Comparison of ENCODE assay signal across 28 cellular contexts in the genomic region with DNA sequence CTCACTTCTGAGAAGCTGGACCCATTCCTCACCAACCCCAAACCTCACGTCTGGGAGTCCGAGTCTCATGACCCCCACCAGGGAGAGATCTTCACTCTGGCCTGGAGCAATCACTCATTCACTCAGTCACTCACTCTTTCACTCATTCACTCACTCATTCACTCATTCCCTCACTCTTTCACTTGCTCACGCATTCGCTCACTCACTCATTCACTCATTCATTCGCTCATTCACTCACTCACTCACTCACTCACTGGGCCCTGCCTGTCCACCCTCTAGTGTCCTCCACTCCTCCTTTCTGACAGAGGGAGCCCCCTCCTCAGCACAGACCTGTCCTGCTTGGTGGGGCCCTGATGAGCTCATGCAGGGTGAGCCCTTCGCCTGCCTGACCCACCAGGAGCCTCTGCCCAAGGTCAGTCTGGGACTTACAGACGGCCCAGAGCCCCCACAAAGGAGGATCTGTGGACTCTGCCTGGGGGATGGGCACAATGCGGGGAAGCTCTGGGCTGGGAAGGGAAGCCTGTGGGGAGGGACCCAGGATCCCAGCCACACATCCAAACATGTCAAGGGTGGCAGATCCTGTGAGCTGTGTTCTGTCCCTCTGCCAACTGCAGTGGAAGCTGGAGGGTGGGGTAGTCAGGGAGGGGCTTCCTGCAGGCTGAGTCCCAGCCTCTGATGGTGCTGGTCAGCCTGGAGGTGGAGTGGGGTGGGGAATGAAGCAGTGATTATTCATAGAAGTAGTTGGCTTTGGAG. TPM values are rescaled to one million over a fixed set of nuclear protein-coding genes. Genes with fewer than 3 reads are reported as not detected.
DNase-seq lines count a peak whose midpoint lies in the region; ATAC-seq, FAIRE-seq and TF ChIP-seq lines count a peak whose summit lies in the region.
"Had no signal": no experiment of that assay in that cellular context is flagged by ENCODE, and none has a peak within 500 bp of the region (broad histone marks: within the 10 kb centered on the region; RNA-seq: fewer than 3 reads in every experiment).

No MANE protein-coding gene starts in this region.

- H3K4me3 ChIP-seq in K562 (no peak overlapping the region), left ventricle myocardium inferior (peak overlapping the region; percentile 33)
- H3K4me3 ChIP-seq: HAP-1, MG63 had no signal

- H3K79me2 ChIP-seq in K562 (ENCODE audit: control insufficient read depth, insufficient read depth, low read length) = no peaks in the 10 kb centered on the region

- H3K4me3 Mint-ChIP-seq in activated T-cell treated with anti-CD3 and anti-CD28 coated beads, Interleukin-2, amount 50 U/mL, for 4 hours = no peak overlapping the region
- H3K4me3 Mint-ChIP-seq: CD4-positive, CD25-positive, alpha-beta regulatory T cell had no signal

- no TSS peak for BruUV-seq in K562 (replicated peaks; lab: Mats Ljungman, UMichigan)

- peaks cover 0 to 6% of the 10 kb centered on the region in 2 experiments; a peak in 1 of 5 replicates for H3K27me3 ChIP-seq in K562 (ENCODE audit: control insufficient read depth in 2 of 2, insufficient read depth in 2 of 2, low read length in 2 of 2)
- peaks cover 34% of the 10 kb centered on the region for H3K27me3 ChIP-seq in left ventricle myocardium inferior (ENCODE audit: low read depth)
- H3K27me3 ChIP-seq: MG63 had no signal

- WGBS in K562 (ENCODE audit: insufficient coverage, low coverage, missing lambda C conversion rate) = 30% methylated on average over 8 of the region's 8 CpGs

- H3K4me1 ChIP-seq in K562 (replicated peaks in 1 of 2; ENCODE audit: control insufficient read depth in 2 of 2, insufficient read depth in 2 of 2, low read length in 2 of 2) = peaks cover 0 to 14% of the 10 kb centered on the region in 2 experiments; a peak in 2 of 5 replicates
- H3K4me1 ChIP-seq in left ventricle myocardium inferior = peaks cover 27% of the 10 kb centered on the region
- H3K4me1 ChIP-seq: BE2C, HAP-1 had no signal

- no peaks in the 10 kb centered on the region for H3K9me3 Mint-ChIP-seq in activated T-cell treated with anti-CD3 and anti-CD28 coated beads, Interleukin-2, amount 50 U/mL, for 4 hours

- intact Hi-C loops in Right ventricle myocardium superior (cut with DNase I) (no loop called here), cardiac septum (cut with DNase I) (no loop called here), K562 (cut with micrococcal nuclease) (no loop called here), left ventricle myocardium inferior (cut with micrococcal nuclease) (no loop called here)

- H3K27me3 Mint-ChIP-seq in activated T-cell treated with anti-CD3 and anti-CD28 coated beads, Interleukin-2, amount 50 U/mL, for 4 hours (ENCODE audit: low read depth) = peaks cover 1% of the 10 kb centered on the region

- ATAC-seq in Right ventricle myocardium superior (ENCODE audit: poor library complexity) (peak; percentile 25), K562 (no peak)
- ATAC-seq in activated T-cell treated with anti-CD3 and anti-CD28 coated beads, Interleukin-2, amount 50 U/mL, for 4 hours = no peak
- ATAC-seq: Panc1 had no signal

- H3K9me3 ChIP-seq in K562 (replicated peaks; ENCODE audit: control insufficient read depth, insufficient read depth, low read depth, low read length) (no peaks in the 10 kb centered on the region), left ventricle myocardium inferior (replicated peaks) (no peaks in the 10 kb centered on the region)
- H3K9me3 ChIP-seq: BE2C, HAP-1, MG63, SK-N-SH had no signal

- no peak for TF ChIP-seq POLR2A in K562 (conservative IDR thresholded peaks at IDR 0.05)

- H3K27ac ChIP-seq in K562 (ENCODE audit: extremely low read depth, low read depth, low read length) (no peak overlapping the region), left ventricle myocardium inferior (replicated peaks) (peak overlapping the region; percentile 77)
- H3K27ac ChIP-seq: RWPE1 had no signal

- H3K36me3 ChIP-seq in K562 (ENCODE audit: control insufficient read depth, insufficient read depth, low read length) (no peaks in the 10 kb centered on the region), left ventricle myocardium inferior (no peaks in the 10 kb centered on the region)
- H3K36me3 ChIP-seq: BE2C, HAP-1, MG63 had no signal

- POLR2A ChIA-PET in K562 (lab: Yijun Ruan, JAX) = interaction anchor here (0.6 to 0.7 kb wide), 3 partner anchors 44 to 345 kb away, joined by 3 to 4 read pairs (median 3); no protein-coding TSS in a partner anchor

- CTCF ChIA-PET in K562 (lab: Yijun Ruan, JAX; ENCODE audit: low intra/inter-chr PET ratio) = no interaction called here

- DNase-seq in Right ventricle myocardium superior = no peak
- no peak for DNase-seq in cardiac septum (ENCODE audit: low spot score)
- no peak for DNase-seq in K562 (ENCODE audit: extremely low read depth in 1 of 4, low spot score in 3 of 4)
- DNase-seq in left ventricle myocardium inferior = peak; percentile 52
- DNase-seq in activated naive CD4-positive, alpha-beta T cell treated with anti-CD3 and anti-CD28 coated beads, Interleukin-2, amount 50 U/mL, for 16 hours = no peak
- DNase-seq in activated T-cell treated with anti-CD3 and anti-CD28 coated beads, Interleukin-2, amount 50 U/mL, for 4 hours = no peak
- no peak for DNase-seq in SIG-M5 (lab: John Stamatoyannopoulos, UW)
- DNase-seq: 8988T; ACHN; BE2C; CD4-positive, CD25-positive, alpha-beta regulatory T cell; DMS53; GOT3; KG1; MG63; NCI-H1105 treated with DMSO at 0.1 percent for 48 hours; NCI-H146; NCI-H1930; NCI-H446; NCI-H524 treated with DMSO at 0.1 percent for 48 hours; NCI-H82; SK-N-SH had no signal

- H3K4me2 ChIP-seq in K562 (ENCODE audit: insufficient read depth, low read length) = no peak overlapping the region
- H3K4me2 ChIP-seq: SK-N-SH had no signal

- in situ Hi-C loops in K562 (cut with MboI) = no loop called here

- TF ChIP-seq RAD21 in K562 (CRISPR knock-in tag; conservative IDR thresholded peaks at IDR 0.05 in 1 of 2, IDR thresholded peaks at IDR 0.05 in 1 of 2) = no peak

- no peak for TF ChIP-seq CTCF in K562 (IDR thresholded peaks at IDR 0.05 in 2 of 3, conservative IDR thresholded peaks at IDR 0.05 in 1 of 3; ENCODE audit: insufficient read depth in 2 of 3, low read depth in 1 of 3, low read length in 3 of 3)
- no peak for TF ChIP-seq CTCF in left ventricle myocardium inferior (IDR thresholded peaks at IDR 0.05; ENCODE audit: borderline replicate concordance)

- no peak for FAIRE-seq in K562 (lab: Jason Lieb, UNC)
- FAIRE-seq: D721Med had no signal

- H3K36me3 Mint-ChIP-seq in activated T-cell treated with anti-CD3 and anti-CD28 coated beads, Interleukin-2, amount 50 U/mL, for 4 hours (ENCODE audit: insufficient read depth) = no peaks in the 10 kb centered on the region
- H3K36me3 Mint-ChIP-seq: CD4-positive, CD25-positive, alpha-beta regulatory T cell had no signal

- H3K9ac ChIP-seq in K562 (ENCODE audit: insufficient read depth in 1 of 2, low read depth in 2 of 2, low read length in 2 of 2) = no peak overlapping the region
- H3K9ac ChIP-seq: SK-N-SH had no signal

- TF ChIP-seq EP300 in K562 (IDR thresholded peaks at IDR 0.05; ENCODE audit: low read length) = no peak

- no peaks in the 10 kb centered on the region for H3K4me1 Mint-ChIP-seq in activated T-cell treated with anti-CD3 and anti-CD28 coated beads, Interleukin-2, amount 50 U/mL, for 4 hours (ENCODE audit: low read depth)
- H3K4me1 Mint-ChIP-seq: CD4-positive, CD25-positive, alpha-beta regulatory T cell had no signal

- H2AFZ ChIP-seq in K562 (ENCODE audit: low read depth, low read length) = no peak overlapping the region

- no peaks in the 10 kb centered on the region for H3K9me1 ChIP-seq in K562 (ENCODE audit: control insufficient read depth, insufficient read depth, low read length)

- no peaks in the 10 kb centered on the region for H4K20me1 ChIP-seq in K562 (replicated peaks; ENCODE audit: control insufficient read depth, insufficient read depth, low read length)

RNA-seq across cellular contexts. Expression of a gene that starts 18.5 kb away (rescaled TPM):
- not detected for total RNA-seq in Right ventricle myocardium superior
- 0.30 TPM for total RNA-seq in cardiac septum
- 19.3 and 33.1 TPM in 2 replicates for total RNA-seq in K562 (2011; cell fraction: chromatin; rRNA removed; ENCODE audit: low replicate concordance)
- 12.5 and 16.5 TPM in 2 replicates for total RNA-seq in K562 (2011; cell fraction: nucleolus; rRNA removed)
- total RNA-seq in K562 (2011; cell fraction: nucleoplasm; rRNA removed) = 15.9 and 26.4 TPM in 2 replicates
- total RNA-seq in K562 (2014; rRNA removed) = 0.41 and 1.1 TPM in 2 replicates
- 0.58 and 0.67 TPM in 2 replicates for total RNA-seq in K562 (2014; rRNA removed; fragmentation: Illumina TruSeq; extraction: Trizol)
- total RNA-seq in K562 (2015; rRNA removed; fragmentation: Illumina TruSeq; extraction: Trizol) = 2.1 and 2.2 TPM in 2 replicates
- 1.5 and 1.6 TPM in 2 replicates for total RNA-seq in K562 (2021)
- 0.60 and 2.0 TPM in 2 replicates for polyA plus RNA-seq in K562 (2011; rRNA removed)
- polyA plus RNA-seq in K562 (2011; cell fraction: cytosol; rRNA removed) = 0.38 and 4.3 TPM in 2 replicates
- polyA plus RNA-seq in K562 (2011; cell fraction: nucleus; rRNA removed) = 1.7 and 13.8 TPM in 2 replicates
- 4.3 and 41.5 TPM in 2 replicates for polyA plus RNA-seq in K562 (2012)
- polyA plus RNA-seq in K562 (2014; fragmentation: Illumina TruSeq; extraction: Trizol) = 0.68 and 1.4 TPM in 2 replicates
- polyA plus RNA-seq in K562 (2014; fragmentation: Nextera tagmentation; extraction: Ambion mirVana) = under 1 TPM in 1 of 2 experiments, not detected in 1; 0.06 TPM
- polyA plus RNA-seq in K562 (2014; rRNA removed) = 1.1 TPM in 2 replicates
- 1.4 TPM in 1 of 2 replicates, not detected in the other for polyA minus RNA-seq in K562 (2011; rRNA and poly(A)+ RNA removed)
- 0.86 TPM in 1 of 2 replicates, not detected in the other for polyA minus RNA-seq in K562 (2011; cell fraction: cytosol; rRNA and poly(A)+ RNA removed)
- polyA minus RNA-seq in K562 (2011; cell fraction: nucleus; rRNA and poly(A)+ RNA removed) = 1.4 and 2.6 TPM in 2 replicates
- 0.27 TPM for total RNA-seq in left ventricle myocardium inferior
- total RNA-seq in activated T-cell treated with anti-CD3 and anti-CD28 coated beads, Interleukin-2, amount 50 U/mL, for 4 hours = not detected
- total RNA-seq: CD4-positive, CD25-positive, alpha-beta regulatory T cell; G401 had no signal
- polyA plus RNA-seq: CD4-positive, CD25-positive, alpha-beta regulatory T cell; SK-N-SH had no signal

RNA-seq across cellular contexts. Expression of a gene that starts 30.8 kb away (rescaled TPM):
- not detected for total RNA-seq in Right ventricle myocardium superior
- not detected for total RNA-seq in cardiac septum
- 4.4 and 8.6 TPM in 2 replicates for total RNA-seq in K562 (2011; cell fraction: chromatin; rRNA removed; ENCODE audit: low replicate concordance)
- 2.4 and 3.2 TPM in 2 replicates for total RNA-seq in K562 (2011; cell fraction: nucleolus; rRNA removed)
- total RNA-seq in K562 (2011; cell fraction: nucleoplasm; rRNA removed) = 3.6 and 4.8 TPM in 2 replicates
- total RNA-seq in K562 (2014; rRNA removed) = 0.04 TPM in 1 of 2 replicates, not detected in the other
- not detected in 2 replicates for total RNA-seq in K562 (2014; rRNA removed; fragmentation: Illumina TruSeq; extraction: Trizol)
- total RNA-seq in K562 (2015; rRNA removed; fragmentation: Illumina TruSeq; extraction: Trizol) = 0.07 TPM in 1 of 2 replicates, not detected in the other
- 0.09 and 0.16 TPM in 2 replicates for total RNA-seq in K562 (2021)
- 0.13 TPM in 1 of 2 replicates, not detected in the other for polyA plus RNA-seq in K562 (2011; rRNA removed)
- 0.07 TPM in 1 of 2 replicates, not detected in the other for polyA plus RNA-seq in K562 (2011; cell fraction: cytosol; rRNA removed)
- polyA plus RNA-seq in K562 (2011; cell fraction: nucleus; rRNA removed) = 0.20 and 1.3 TPM in 2 replicates
- polyA plus RNA-seq in K562 (2012) = 0.08 and 0.39 TPM in 2 replicates
- polyA plus RNA-seq in K562 (2014; fragmentation: Illumina TruSeq; extraction: Trizol) = 0.06 TPM in 1 of 2 replicates, not detected in the other
- not detected for polyA plus RNA-seq in K562 (2014; fragmentation: Nextera tagmentation; extraction: Ambion mirVana)
- 0.04 and 0.08 TPM in 2 replicates for polyA plus RNA-seq in K562 (2014; rRNA removed)
- 0.21 TPM in 1 of 2 replicates, not detected in the other for polyA minus RNA-seq in K562 (2011; rRNA and poly(A)+ RNA removed)
- not detected in 2 replicates for polyA minus RNA-seq in K562 (2011; cell fraction: cytosol; rRNA and poly(A)+ RNA removed)
- polyA minus RNA-seq in K562 (2011; cell fraction: nucleus; rRNA and poly(A)+ RNA removed) = 0.11 and 0.67 TPM in 2 replicates
- total RNA-seq in left ventricle myocardium inferior = not detected
- not detected for total RNA-seq in activated T-cell treated with anti-CD3 and anti-CD28 coated beads, Interleukin-2, amount 50 U/mL, for 4 hours
- total RNA-seq: CD4-positive, CD25-positive, alpha-beta regulatory T cell; Daoy; G401 had no signal
- polyA plus RNA-seq: CD4-positive, CD25-positive, alpha-beta regulatory T cell; SK-N-SH had no signal
